In the genomic region with DNA sequence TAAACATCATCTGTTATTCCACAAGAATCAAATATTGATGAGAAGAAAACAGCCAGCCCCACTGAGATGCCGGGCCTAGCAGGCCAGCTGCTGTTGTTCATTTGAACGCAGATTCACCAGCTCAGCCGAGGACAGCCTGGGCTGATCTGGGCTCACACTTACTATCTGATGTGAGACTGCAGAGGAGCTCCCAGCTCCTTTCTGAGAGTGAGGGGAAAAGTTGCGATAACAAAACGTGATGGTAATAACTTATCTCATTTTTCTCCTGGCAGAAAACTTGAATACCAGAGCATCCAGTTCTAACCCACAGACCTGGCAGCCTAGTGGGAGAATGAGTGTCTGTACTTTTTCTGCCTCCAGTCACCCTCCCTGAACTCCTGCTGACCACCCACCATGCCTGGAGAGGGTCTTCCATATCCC, we compare ENCODE assay signal across 14 cellular contexts. TPM values are rescaled to one million over a fixed set of nuclear protein-coding genes. Genes with fewer than 3 reads are reported as not detected.
DNase-seq lines count a peak whose midpoint lies in the region; ATAC-seq, FAIRE-seq and TF ChIP-seq lines count a peak whose summit lies in the region.
"Had no signal": no experiment of that assay in that cellular context is flagged by ENCODE, and none has a peak within 500 bp of the region (broad histone marks: within the 10 kb centered on the region; RNA-seq: fewer than 3 reads in every experiment).

No MANE protein-coding gene starts in this region.

- peaks cover 4% of the 10 kb centered on the region for H3K9me3 Mint-ChIP-seq in endodermal cell
- peaks cover 7% of the 10 kb centered on the region for H3K9me3 Mint-ChIP-seq in nephron
- peaks cover 4 to 7% of the 10 kb centered on the region in 2 donors for H3K9me3 Mint-ChIP-seq in stimulated activated naive CD8-positive, alpha-beta T cell treated with anti-CD3 and anti-CD28 coated beads, Interleukin-15, amount 100 ng/mL, for 72 hours

- no peaks in the 10 kb centered on the region for H3K9me3 ChIP-seq in SJCRH30 (replicated peaks)
- H3K9me3 ChIP-seq in endodermal cell (ENCODE audit: control insufficient read depth, low read length) = peaks cover 5% of the 10 kb centered on the region

- H3K4me1 ChIP-seq in SJCRH30 (peaks cover 26% of the 10 kb centered on the region), endodermal cell (ENCODE audit: control insufficient read depth, insufficient read depth, low read length) (no peaks in the 10 kb centered on the region)

- H3K27ac Mint-ChIP-seq in endodermal cell = no peak overlapping the region
- peak overlapping the region; percentile 55 to 95 (median 88) for H3K27ac Mint-ChIP-seq in nephron
- no peak overlapping the region for H3K27ac Mint-ChIP-seq in stimulated activated naive CD8-positive, alpha-beta T cell treated with anti-CD3 and anti-CD28 coated beads, Interleukin-15, amount 100 ng/mL, for 72 hours
- H3K27ac Mint-ChIP-seq: activated naive CD4-positive, alpha-beta T cell treated with anti-CD3 and anti-CD28 coated beads, Interleukin-2, amount 10 ng/mL, durations not matched to agents 7 days and 5 days had no signal

- H3K9ac ChIP-seq in endodermal cell (ENCODE audit: extremely low read depth, low read length, poor library complexity, severe bottlenecking) = no peak overlapping the region

- no peak for TF ChIP-seq POLR2A in GM12892 (IDR thresholded peaks at IDR 0.05; ENCODE audit: low read depth, low read length)

- H3K36me3 Mint-ChIP-seq in endodermal cell (ENCODE audit: low read depth) = no peaks in the 10 kb centered on the region
- peaks cover 4% of the 10 kb centered on the region for H3K36me3 Mint-ChIP-seq in nephron (ENCODE audit: low read depth)
- H3K36me3 Mint-ChIP-seq: activated naive CD4-positive, alpha-beta T cell treated with anti-CD3 and anti-CD28 coated beads, Interleukin-2, amount 10 ng/mL, durations not matched to agents 7 days and 5 days had no signal

- H3K27me3 Mint-ChIP-seq in endodermal cell (ENCODE audit: insufficient read depth) (no peaks in the 10 kb centered on the region), nephron (ENCODE audit: low read depth) (peaks cover 7% of the 10 kb centered on the region)
- peaks cover 32% of the 10 kb centered on the region for H3K27me3 Mint-ChIP-seq in stimulated activated naive CD8-positive, alpha-beta T cell treated with anti-CD3 and anti-CD28 coated beads, Interleukin-15, amount 100 ng/mL, for 72 hours

- H3K27ac ChIP-seq in SJCRH30 (peak overlapping the region; percentile 82), endodermal cell (ENCODE audit: low read depth, low read length) (no peak overlapping the region)

- H3K27me3 ChIP-seq in SJCRH30 = no peaks in the 10 kb centered on the region
- no peaks in the 10 kb centered on the region for H3K27me3 ChIP-seq in endodermal cell (ENCODE audit: control insufficient read depth, insufficient read depth, low read length, poor library complexity, severe bottlenecking)

- no peak for FAIRE-seq in GM12892 (lab: Jason Lieb, UNC)
- FAIRE-seq: frontal cortex had no signal

- no peak for ATAC-seq in GM18858 (IDR thresholded peaks at IDR 0.05; ENCODE audit: unreplicated experiment)
- ATAC-seq in stimulated activated naive CD8-positive, alpha-beta T cell treated with anti-CD3 and anti-CD28 coated beads, Interleukin-15, amount 100 ng/mL, for 72 hours = no peak

- H3K4me1 Mint-ChIP-seq in endodermal cell = peaks cover 11% of the 10 kb centered on the region
- peaks cover 36% of the 10 kb centered on the region for H3K4me1 Mint-ChIP-seq in nephron
- peaks cover 11% of the 10 kb centered on the region for H3K4me1 Mint-ChIP-seq in stimulated activated naive CD8-positive, alpha-beta T cell treated with anti-CD3 and anti-CD28 coated beads, Interleukin-15, amount 100 ng/mL, for 72 hours
- H3K4me1 Mint-ChIP-seq: activated naive CD4-positive, alpha-beta T cell treated with anti-CD3 and anti-CD28 coated beads, Interleukin-2, amount 10 ng/mL, durations not matched to agents 7 days and 5 days had no signal

- no peak overlapping the region for H3K4me3 ChIP-seq in SJCRH30
- H3K4me3 ChIP-seq in endodermal cell (ENCODE audit: low read length) = no peak overlapping the region

- H3K36me3 ChIP-seq in SJCRH30 (no peaks in the 10 kb centered on the region), endodermal cell (ENCODE audit: control insufficient read depth, insufficient read depth, low read length) (no peaks in the 10 kb centered on the region)

- no peak for TF ChIP-seq CTCF in endodermal cell (conservative IDR thresholded peaks at IDR 0.05)
- TF ChIP-seq CTCF in nephron (IDR thresholded peaks at IDR 0.05; ENCODE audit: unreplicated experiment in 3 of 3) = no peak

- H3K4me3 Mint-ChIP-seq in endodermal cell (no peak overlapping the region), nephron (peak overlapping the region in 1 of 3 experiments; percentile 7)
- H3K4me3 Mint-ChIP-seq in stimulated activated naive CD8-positive, alpha-beta T cell treated with anti-CD3 and anti-CD28 coated beads, Interleukin-15, amount 100 ng/mL, for 72 hours = no peak overlapping the region
- H3K4me3 Mint-ChIP-seq: activated naive CD4-positive, alpha-beta T cell treated with anti-CD3 and anti-CD28 coated beads, Interleukin-2, amount 10 ng/mL, durations not matched to agents 7 days and 5 days had no signal

- 82 to 92% methylated on average over 3 to 5 of the region's 5 CpGs for WGBS in endodermal cell (ENCODE audit: insufficient coverage in 1 of 2, insufficient read length in 1 of 2), 2 experiments

- DNase-seq in AG08395 (ENCODE audit: low spot score) (peak; percentile 34), SJCRH30 (peak; percentile 49 to 66), endodermal cell (peak; percentile 33), NCI-H774 (lab: John Stamatoyannopoulos, UW) (no peak), GM12892 (ENCODE audit: insufficient read length) (no peak)
- no peak for DNase-seq in stimulated activated naive CD8-positive, alpha-beta T cell treated with anti-CD3 and anti-CD28 coated beads, Interleukin-15, amount 100 ng/mL, for 72 hours
- DNase-seq: activated CD8-positive, alpha-beta memory T cell treated with anti-CD3 and anti-CD28 coated beads for 24 hours; activated naive CD4-positive, alpha-beta T cell treated with anti-CD3 and anti-CD28 coated beads, Interleukin-2, amount 10 ng/mL, durations not matched to agents 7 days and 5 days; HCEC 1CT; T-helper 2 cell had no signal

RNA-seq across cellular contexts. Expression of gene BNIP5, which starts 14.5 kb away (rescaled TPM):
- total RNA-seq in SJCRH30 (2014; rRNA removed; shearing (Covaris generic)) = 0.04 TPM in 1 of 2 replicates, not detected in the other
- total RNA-seq in endodermal cell = not detected
- not detected for polyA plus RNA-seq in endodermal cell (2013, experiment 1 of 2)
- 0.08 TPM for polyA plus RNA-seq in endodermal cell (2013, experiment 2 of 2)
- polyA plus RNA-seq in GM12892 (2012; ENCODE audit: missing spikeins) = 0.06 TPM
- total RNA-seq: dermis microvascular lymphatic vessel endothelial cell had no signal

RNA-seq across cellular contexts. Expression of gene ETV7, which starts 36.3 kb away (rescaled TPM):
- total RNA-seq in SJCRH30 (2014; rRNA removed; shearing (Covaris generic)) = not detected in 2 replicates
- total RNA-seq in endodermal cell = under 1 TPM; 0.42 TPM
- polyA plus RNA-seq in endodermal cell (2013, experiment 1 of 2) = 0.18 TPM
- polyA plus RNA-seq in endodermal cell (2013, experiment 2 of 2) = 0.41 TPM
- polyA plus RNA-seq in GM12892 (2012; ENCODE audit: missing spikeins) = 2.9 TPM
- total RNA-seq: frontal cortex had no signal

Comparison
In these comparisons a context has a peak if more than half of its experiments do, and no peak if none do; other contexts are left out.
1. DNase-seq: peak in AG08395 (single experiment), SJCRH30 (2 of 2) and endodermal cell (single experiment); none in NCI-H774 (single experiment), GM12892 (single experiment) and stimulated activated naive CD8-positive, alpha-beta T cell treated with anti-CD3 and anti-CD28 coated beads, Interleukin-15, amount 100 ng/mL, for 72 hours (0 of 2).
2. H3K27ac Mint-ChIP-seq: peak in nephron (3 of 3); none in endodermal cell (single experiment) and stimulated activated naive CD8-positive, alpha-beta T cell treated with anti-CD3 and anti-CD28 coated beads, Interleukin-15, amount 100 ng/mL, for 72 hours (0 of 2).